Comparison of ENCODE assay signal across 17 cellular contexts in the genomic region with DNA sequence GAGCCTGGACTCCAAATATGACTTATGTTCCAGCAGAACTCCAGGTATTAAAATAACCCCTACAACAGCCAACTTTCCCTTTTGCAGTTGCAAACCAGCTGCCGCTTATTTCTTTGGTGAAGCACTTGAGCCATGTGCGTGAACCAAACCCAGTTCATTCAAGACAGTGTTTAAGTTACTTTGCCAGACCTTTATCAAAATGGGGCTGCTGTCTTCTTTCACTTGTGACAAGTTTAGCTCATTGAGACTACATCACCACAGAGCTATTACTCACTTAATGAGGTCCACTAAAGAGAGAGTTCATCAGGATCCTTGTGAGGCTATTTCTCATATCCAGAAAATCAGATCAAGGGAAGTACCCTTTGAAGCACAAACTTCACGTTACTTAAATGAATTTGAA.
"Had no signal": no experiment of that assay in that cellular context is flagged by ENCODE, and none has a peak within 500 bp of the region (broad histone marks: within the 10 kb centered on the region; RNA-seq: fewer than 3 reads in every experiment).

No MANE protein-coding gene starts in this region.

- H3K27me3 ChIP-seq: colonic mucosa, esophagus squamous epithelium, neutrophil, right atrium auricular region, sigmoid colon, transverse colon had no signal

- H3K9me3 ChIP-seq: colonic mucosa, esophagus squamous epithelium, neutrophil, right atrium auricular region, sigmoid colon, thoracic aorta, transverse colon had no signal

- H3K27ac ChIP-seq: colonic mucosa, esophagus squamous epithelium, neutrophil, right atrium auricular region, skin epidermis, thoracic aorta, transverse colon had no signal

- H3K36me3 ChIP-seq: colonic mucosa, neutrophil, right atrium auricular region, transverse colon had no signal

- H3K4me3 Mint-ChIP-seq: naive thymus-derived CD4-positive, alpha-beta T cell had no signal

- H3K27me3 Mint-ChIP-seq: naive thymus-derived CD4-positive, alpha-beta T cell had no signal

- ATAC-seq: naive thymus-derived CD4-positive, alpha-beta T cell had no signal

- DNase-seq: colonic mucosa; dermis blood vessel endothelial cell; esophagus squamous epithelium; foreskin melanocyte; head of caudate nucleus; hypothalamus; kidney glomerular epithelial cell; naive thymus-derived CD4-positive, alpha-beta T cell; sigmoid colon; stimulated activated CD4-positive, alpha-beta T cell treated with anti-CD3 and anti-CD28 coated beads, Interleukin-12 subunit alpha, Interleukin-12 subunit beta, amount 100 ng/mL, for 4 hours; stimulated activated naive CD4-positive, alpha-beta T cell treated with Interleukin-2 at 50 U/mL for 16 hours; transverse colon had no signal

- H3K4me3 ChIP-seq: colonic mucosa, esophagus squamous epithelium, right atrium auricular region, sigmoid colon, skin epidermis, thoracic aorta, transverse colon had no signal

- FAIRE-seq: islet of Langerhans had no signal

- H3K9me3 Mint-ChIP-seq: naive thymus-derived CD4-positive, alpha-beta T cell had no signal
